Comparison of ENCODE assay signal across 18 cellular contexts in the genomic region with DNA sequence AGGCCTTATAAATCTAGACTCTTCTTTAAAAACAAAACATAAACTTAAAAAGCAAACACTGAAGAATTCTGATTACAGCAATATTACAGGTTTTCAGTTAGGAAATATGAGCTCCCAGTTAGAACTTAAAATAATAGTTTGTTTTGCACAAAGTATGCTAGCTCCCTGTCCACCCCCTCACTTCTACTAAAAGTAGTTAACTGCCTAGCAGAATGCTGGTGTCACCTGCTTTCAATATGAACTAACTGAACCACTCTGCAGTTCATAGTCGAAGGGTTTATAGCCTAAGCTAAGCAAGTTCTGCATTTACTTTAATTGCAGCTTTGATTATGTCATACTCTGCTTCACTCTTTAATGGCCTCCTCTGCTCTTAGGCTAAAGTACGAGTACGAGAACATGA.
DNase-seq lines count a peak whose midpoint lies in the region; ATAC-seq, FAIRE-seq and TF ChIP-seq lines count a peak whose summit lies in the region.
"Had no signal": no experiment of that assay in that cellular context is flagged by ENCODE, and none has a peak within 500 bp of the region (broad histone marks: within the 10 kb centered on the region; RNA-seq: fewer than 3 reads in every experiment).

No MANE protein-coding gene starts in this region.

- ATAC-seq in activated T-helper 17 cell treated with anti-CD3 and anti-CD28 coated beads, Interleukin-2, amount 50 U/mL, for 72 hours (replicated peaks) = no peak
- no peak for ATAC-seq in naive thymus-derived CD4-positive, alpha-beta T cell

- no peak overlapping the region for H3K27ac Mint-ChIP-seq in activated T-helper 17 cell treated with anti-CD3 and anti-CD28 coated beads, Interleukin-2, amount 50 U/mL, for 72 hours
- no peak overlapping the region for H3K27ac Mint-ChIP-seq in naive thymus-derived CD4-positive, alpha-beta T cell
- H3K27ac Mint-ChIP-seq: CD4-positive, alpha-beta T cell; HFFc6 had no signal

- H3K9me3 Mint-ChIP-seq in activated T-helper 17 cell treated with anti-CD3 and anti-CD28 coated beads, Interleukin-2, amount 50 U/mL, for 72 hours = no peaks in the 10 kb centered on the region
- H3K9me3 Mint-ChIP-seq in naive thymus-derived CD4-positive, alpha-beta T cell = peaks cover 0 to 3% (median 0%) of the 10 kb centered on the region in 11 donors
- H3K9me3 Mint-ChIP-seq: CD4-positive, alpha-beta T cell; HFFc6 had no signal

- H3K36me3 Mint-ChIP-seq in activated T-helper 17 cell treated with anti-CD3 and anti-CD28 coated beads, Interleukin-2, amount 50 U/mL, for 72 hours (ENCODE audit: low read depth) = no peaks in the 10 kb centered on the region
- no peaks in the 10 kb centered on the region for H3K36me3 Mint-ChIP-seq in naive thymus-derived CD4-positive, alpha-beta T cell

- POLR2A ChIA-PET in naive thymus-derived CD4-positive, alpha-beta T cell (lab: Charles Lee) = no interaction called here

- DNase-seq in NCI-H69 (lab: John Stamatoyannopoulos, UW) (peak; percentile 54), fibroblast of villous mesenchyme (ENCODE audit: low read depth) (peak; percentile 6), putamen (ENCODE audit: low spot score) (peak; percentile 41), urothelium cell line (ENCODE audit: low spot score) (no peak), RKO (ENCODE audit: low spot score) (no peak)
- DNase-seq in naive thymus-derived CD4-positive, alpha-beta T cell = no peak
- DNase-seq: ACHN; CD4-positive, alpha-beta T cell; DMS153; DMS79; GF-D8; HFFc6 had no signal

- CTCF ChIA-PET in naive thymus-derived CD4-positive, alpha-beta T cell (lab: Charles Lee) = no interaction called here

- no peak overlapping the region for H3K4me3 Mint-ChIP-seq in activated T-helper 17 cell treated with anti-CD3 and anti-CD28 coated beads, Interleukin-2, amount 50 U/mL, for 72 hours
- H3K4me3 Mint-ChIP-seq in naive thymus-derived CD4-positive, alpha-beta T cell = no peak overlapping the region
- H3K4me3 Mint-ChIP-seq: CD4-positive, alpha-beta T cell; HFFc6 had no signal

- no peaks in the 10 kb centered on the region for H3K36me3 ChIP-seq in naive thymus-derived CD4-positive, alpha-beta T cell (ENCODE audit: control insufficient read depth in 2 of 3, insufficient read depth in 3 of 3, low read length in 3 of 3)
- H3K36me3 ChIP-seq: HAP-1 had no signal

- no peaks in the 10 kb centered on the region for H3K9me3 ChIP-seq in naive thymus-derived CD4-positive, alpha-beta T cell (ENCODE audit: control insufficient read depth in 2 of 3, low read length in 3 of 3)
- H3K9me3 ChIP-seq: HAP-1 had no signal

- no peak overlapping the region for H3K4me3 ChIP-seq in fibroblast of villous mesenchyme (ENCODE audit: low read depth, low read length)
- H3K4me3 ChIP-seq in naive thymus-derived CD4-positive, alpha-beta T cell (ENCODE audit: low read length) = no peak overlapping the region
- H3K4me3 ChIP-seq: HAP-1 had no signal

- no peak for TF ChIP-seq CTCF in fibroblast of villous mesenchyme (IDR thresholded peaks at IDR 0.05; ENCODE audit: insufficient read depth, low read depth, low read length)

- no peaks in the 10 kb centered on the region for H3K4me1 Mint-ChIP-seq in activated T-helper 17 cell treated with anti-CD3 and anti-CD28 coated beads, Interleukin-2, amount 50 U/mL, for 72 hours
- no peaks in the 10 kb centered on the region for H3K4me1 Mint-ChIP-seq in naive thymus-derived CD4-positive, alpha-beta T cell

- no peak for FAIRE-seq in urothelium cell line (lab: Jason Lieb, UNC)
- FAIRE-seq: A204.1, H1 had no signal

- no peaks in the 10 kb centered on the region for H3K27me3 ChIP-seq in naive thymus-derived CD4-positive, alpha-beta T cell (ENCODE audit: control insufficient read depth in 2 of 2, insufficient read depth in 2 of 2, low read length in 2 of 2)

- H3K27ac ChIP-seq in naive thymus-derived CD4-positive, alpha-beta T cell (ENCODE audit: low read depth, low read length) = no peak overlapping the region
- H3K27ac ChIP-seq: C4-2B, HL-60 had no signal

- H3K27me3 Mint-ChIP-seq in activated T-helper 17 cell treated with anti-CD3 and anti-CD28 coated beads, Interleukin-2, amount 50 U/mL, for 72 hours = peaks cover 4% of the 10 kb centered on the region
- H3K27me3 Mint-ChIP-seq in naive thymus-derived CD4-positive, alpha-beta T cell = peaks cover 0 to 7% (median 2%) of the 10 kb centered on the region in 5 donors
- H3K27me3 Mint-ChIP-seq: CD4-positive, alpha-beta T cell had no signal

- H3K4me1 ChIP-seq in naive thymus-derived CD4-positive, alpha-beta T cell (ENCODE audit: control insufficient read depth in 2 of 2, insufficient read depth in 2 of 2, low read length in 2 of 2) = no peaks in the 10 kb centered on the region

- intact Hi-C loops in naive thymus-derived CD4-positive, alpha-beta T cell (cut with micrococcal nuclease) = no loop called here

Comparison
In these comparisons a context has a peak if more than half of its experiments do, and no peak if none do; other contexts are left out.
1. DNase-seq: peak in NCI-H69 (single experiment), fibroblast of villous mesenchyme (single experiment) and putamen (single experiment); none in urothelium cell line (single experiment), naive thymus-derived CD4-positive, alpha-beta T cell (0 of 9) and RKO (single experiment).